Comparison of ENCODE assay signal across 14 cellular contexts in genomic region chr1:214044438-214045214, GRCh38. TPM values are rescaled to one million over a fixed set of nuclear protein-coding genes. Genes with fewer than 3 reads are reported as not detected.
A peak's percentile ranks its signal among the peaks of the same experiment; 100 is the strongest.
DNase-seq lines count a peak whose midpoint lies in the region; ATAC-seq and TF ChIP-seq lines count a peak whose summit lies in the region.
"Had no signal": no experiment of that assay in that cellular context is flagged by ENCODE, and none has a peak within 500 bp of the region (broad histone marks: within the 10 kb centered on the region; RNA-seq: fewer than 3 reads in every experiment).

No MANE protein-coding gene starts in this region.

- DNase-seq in COLO668 (lab: John Stamatoyannopoulos, UW; ENCODE audit: unreplicated experiment) (peak; percentile 69), HuH-7 (ENCODE audit: low spot score) (peak; percentile 60), NCI-H69 (lab: John Stamatoyannopoulos, UW) (peak; percentile 95), left ventricle myocardium superior (no peak), midbrain (lab: John Stamatoyannopoulos, UW) (no peak), foreskin fibroblast (no peak), SW480 (ENCODE audit: low spot score) (no peak)
- DNase-seq: activated CD4-positive, alpha-beta T cell treated with anti-CD3 and anti-CD28 coated beads for 4 hours; activated naive CD4-positive, alpha-beta T cell treated with anti-CD3 and anti-CD28 coated beads, Interleukin-2, amount 10 ng/mL, durations not matched to agents 7 days and 5 days; Caco-2; stimulated activated CD4-positive, alpha-beta T cell treated with anti-CD3 and anti-CD28 coated beads, Interleukin-12 subunit alpha, Interleukin-12 subunit beta, amount 100 ng/mL, for 4 hours; T-helper 9 cell had no signal

- intact Hi-C loops in left ventricle myocardium superior (cut with micrococcal nuclease) = no loop called here

- TF ChIP-seq CTCF in foreskin fibroblast (IDR thresholded peaks at IDR 0.05; ENCODE audit: low read depth, low read length) = no peak

- no peak overlapping the region for H3K4me3 ChIP-seq in foreskin fibroblast (ENCODE audit: low read depth in 1 of 2, low read length in 2 of 2)
- H3K4me3 ChIP-seq: SJSA1 had no signal

- ATAC-seq in left ventricle myocardium superior (peak; percentile 79), HG03039 (IDR thresholded peaks at IDR 0.05; ENCODE audit: unreplicated experiment) (no peak)

RNA-seq across cellular contexts. Expression of gene PROX1, which starts 56.9 kb away (rescaled TPM):
- total RNA-seq in left ventricle myocardium superior = 95.0 TPM

Comparison
In these comparisons a context has a peak if more than half of its experiments do, and no peak if none do; other contexts are left out.
1. DNase-seq: peak in COLO668 (single experiment), HuH-7 (single experiment) and NCI-H69 (single experiment); none in left ventricle myocardium superior (single experiment), midbrain (single experiment), foreskin fibroblast (0 of 2) and SW480 (single experiment).